In genomic region chr14:60332869-60333268, GRCh38 we compare ENCODE assay signal across 14 cellular contexts.
"Had no signal": no experiment of that assay in that cellular context is flagged by ENCODE, and none has a peak within 500 bp of the region (broad histone marks: within the 10 kb centered on the region; RNA-seq: fewer than 3 reads in every experiment).

No MANE protein-coding gene starts in this region.

- ATAC-seq: body of pancreas, gastroesophageal sphincter, WTC11 had no signal

- H3K36me3 ChIP-seq: gastroesophageal sphincter, sigmoid colon, suprapubic skin had no signal

- H3K27ac ChIP-seq: body of pancreas, gastroesophageal sphincter, sigmoid colon, suprapubic skin had no signal

- FAIRE-seq: keratinocyte had no signal

- H3K4me3 Mint-ChIP-seq: activated naive CD4-positive, alpha-beta T cell treated with anti-CD3 and anti-CD28 coated beads for 36 hours; type B pancreatic cell; WTC11 had no signal

- H3K9me3 Mint-ChIP-seq: activated naive CD4-positive, alpha-beta T cell treated with anti-CD3 and anti-CD28 coated beads for 36 hours; central memory CD8-positive, alpha-beta T cell; type B pancreatic cell; WTC11 had no signal

- DNase-seq: activated naive CD4-positive, alpha-beta T cell treated with anti-CD3 and anti-CD28 coated beads for 36 hours; amniotic stem cell; body of pancreas; effector memory CD4-positive, alpha-beta T cell; mesendoderm; sigmoid colon; stimulated activated CD4-positive, alpha-beta T cell treated with anti-CD3 and anti-CD28 coated beads, Interleukin-2, amount 100 ng/mL, for 24 hours; stimulated activated naive CD4-positive, alpha-beta T cell treated with Interleukin-2 at 50 U/mL for 16 hours had no signal

- H3K27ac Mint-ChIP-seq: activated naive CD4-positive, alpha-beta T cell treated with anti-CD3 and anti-CD28 coated beads for 36 hours; type B pancreatic cell; WTC11 had no signal

- H3K9me3 ChIP-seq: body of pancreas, gastroesophageal sphincter, sigmoid colon, suprapubic skin had no signal

- H3K36me3 Mint-ChIP-seq: type B pancreatic cell, WTC11 had no signal

- H3K27me3 ChIP-seq: body of pancreas had no signal

- H3K4me3 ChIP-seq: body of pancreas, gastroesophageal sphincter, sigmoid colon, suprapubic skin had no signal
